ENCODE assay signal across 13 cellular contexts in genomic region chr19:9565900-9566705, GRCh38. TPM values are rescaled to one million over a fixed set of nuclear protein-coding genes. Genes with fewer than 3 reads are reported as not detected.
A peak's percentile ranks its signal among the peaks of the same experiment; 100 is the strongest.
DNase-seq lines count a peak whose midpoint lies in the region; ATAC-seq, FAIRE-seq and TF ChIP-seq lines count a peak whose summit lies in the region.
"Had no signal": no experiment of that assay in that cellular context is flagged by ENCODE, and none has a peak within 500 bp of the region (broad histone marks: within the 10 kb centered on the region; RNA-seq: fewer than 3 reads in every experiment).

No MANE protein-coding gene starts in this region.

- H3K9me3 Mint-ChIP-seq in WTC11 = peaks cover 46% of the 10 kb centered on the region

- H3K27ac ChIP-seq in kidney (ENCODE audit: low read depth in 2 of 2, low read length in 2 of 2) = no peak overlapping the region

- H3K4me1 Mint-ChIP-seq in WTC11 = no peaks in the 10 kb centered on the region; the same call in 1 of the 2 replicates
- H3K4me1 Mint-ChIP-seq: brain had no signal

- TF ChIP-seq CTCF in WTC11 (IDR thresholded peaks at IDR 0.05) (no peak), kidney (IDR thresholded peaks at IDR 0.05; ENCODE audit: borderline replicate concordance, extremely low read depth, insufficient read depth) (no peak)

- no peak for FAIRE-seq in kidney (lab: Jason Lieb, UNC)
- FAIRE-seq: A204.1 had no signal

- H3K27ac Mint-ChIP-seq in WTC11 = no peak overlapping the region
- H3K27ac Mint-ChIP-seq: brain had no signal

- peaks cover 11% of the 10 kb centered on the region for H3K27me3 Mint-ChIP-seq in WTC11 (ENCODE audit: low read depth)

- no peak; the same call in 1 of the 2 replicates for ATAC-seq in WTC11
- no peak for ATAC-seq in GM18519 (IDR thresholded peaks at IDR 0.05; ENCODE audit: low FRiP score, unreplicated experiment)
- ATAC-seq: left ventricle myocardium superior had no signal

- H3K36me3 Mint-ChIP-seq in WTC11 = peaks cover 93% of the 10 kb centered on the region

- no peak overlapping the region for H3K4me3 Mint-ChIP-seq in WTC11
- H3K4me3 Mint-ChIP-seq: brain had no signal

- POLR2A ChIA-PET in WTC11 (lab: Charles Lee) = no interaction called here

- peak overlapping the region; percentile 14 to 33 for H3K4me3 ChIP-seq in kidney (ENCODE audit: low read length in 2 of 2)

- H3K9me3 ChIP-seq in kidney (ENCODE audit: control insufficient read depth in 1 of 2, low read length in 2 of 2) = peaks cover 65 to 87% of the 10 kb centered on the region in 2 donors

- H3K9ac ChIP-seq in kidney (ENCODE audit: low read length in 2 of 2) = no peak overlapping the region

- intact Hi-C loops in kidney (cut with DNase I) = no loop called here

- DNase-seq in DMS53 (lab: John Stamatoyannopoulos, UW) = peak; percentile 46
- no peak for DNase-seq in DMS53 treated with DMSO at 0.1 percent for 48 hours (lab: John Stamatoyannopoulos, UW; ENCODE audit: unreplicated experiment)
- DNase-seq in HCEC 1CT = peak; percentile 10
- no peak for DNase-seq in WTC11 (ENCODE audit: low spot score)
- no peak for DNase-seq in kidney
- DNase-seq in NCI-H2196 (lab: John Stamatoyannopoulos, UW; ENCODE audit: unreplicated experiment) = no peak
- no peak for DNase-seq in NK-92 (lab: John Stamatoyannopoulos, UW; ENCODE audit: unreplicated experiment)
- DNase-seq: activated T-cell treated with anti-CD3 and anti-CD28 coated beads for 4 hours, KG1, left ventricle myocardium superior had no signal

- CTCF ChIA-PET in WTC11 (lab: Charles Lee) = no interaction called here

- no peaks in the 10 kb centered on the region for H3K4me1 ChIP-seq in kidney (ENCODE audit: control insufficient read depth in 1 of 2, insufficient read depth in 1 of 2, low read depth in 1 of 2, low read length in 2 of 2)

- H3K36me3 ChIP-seq in kidney (ENCODE audit: control insufficient read depth in 1 of 2, insufficient read depth in 2 of 2, low read length in 2 of 2) = peaks cover 41 to 55% of the 10 kb centered on the region in 2 donors

TF ChIP-seq in WTC11, 78 proteins besides CTCF, POLR2A, EP300 and RAD21:
- no peak for TF ChIP-seq HMGA2 (CRISPR knock-in tag; IDR thresholded peaks at IDR 0.05)
- TF ChIP-seq ATF1 (CRISPR knock-in tag; IDR thresholded peaks at IDR 0.05) = no peak
- TF ChIP-seq ZNF425 (CRISPR knock-in tag; conservative IDR thresholded peaks at IDR 0.05) = 0 out of 2 replicates have a peak, but pooled peaks have one; percentile 47
- TF ChIP-seq ZMAT4 (CRISPR knock-in tag; IDR thresholded peaks at IDR 0.05) = no peak
- no peak for TF ChIP-seq CBFB (CRISPR knock-in tag; IDR thresholded peaks at IDR 0.05; ENCODE audit: low read depth)

RNA-seq across cellular contexts. Expression of gene ZNF121, which starts 18.2 kb away (rescaled TPM):
- total RNA-seq in WTC11 (2021) (181 to 203 TPM (median 185 TPM) in 3 replicates), kidney (40.3 TPM)
- polyA plus RNA-seq in kidney (ENCODE audit: insufficient read depth, low read depth, low replicate concordance) = 2.8 TPM

RNA-seq across cellular contexts. Expression of gene ZNF426, which starts 27.7 kb away (rescaled TPM):
- total RNA-seq in WTC11 (2021) (27.1 to 30.3 TPM (median 27.2 TPM) in 3 replicates), kidney (22.9 TPM)
- 2.9 TPM for polyA plus RNA-seq in kidney (ENCODE audit: insufficient read depth, low read depth, low replicate concordance)

RNA-seq across cellular contexts. Expression of gene ZNF561, which starts 54.9 kb away (rescaled TPM):
- total RNA-seq in WTC11 (2021) = 39.2 to 67.9 TPM (median 40.7 TPM) in 3 replicates
- 35.5 TPM for total RNA-seq in kidney
- polyA plus RNA-seq in kidney (ENCODE audit: insufficient read depth, low read depth, low replicate concordance) = 13.3 TPM

Comparison
In these comparisons a context has a peak if more than half of its experiments do, and no peak if none do; other contexts are left out.
1. DNase-seq: peak in DMS53 (single experiment) and HCEC 1CT (single experiment); none in DMS53 treated with DMSO at 0.1 percent for 48 hours (single experiment), WTC11 (single experiment), kidney (single experiment), NCI-H2196 (single experiment) and NK-92 (single experiment).